ENCODE assay signal across 7 cellular contexts in the genomic region with DNA sequence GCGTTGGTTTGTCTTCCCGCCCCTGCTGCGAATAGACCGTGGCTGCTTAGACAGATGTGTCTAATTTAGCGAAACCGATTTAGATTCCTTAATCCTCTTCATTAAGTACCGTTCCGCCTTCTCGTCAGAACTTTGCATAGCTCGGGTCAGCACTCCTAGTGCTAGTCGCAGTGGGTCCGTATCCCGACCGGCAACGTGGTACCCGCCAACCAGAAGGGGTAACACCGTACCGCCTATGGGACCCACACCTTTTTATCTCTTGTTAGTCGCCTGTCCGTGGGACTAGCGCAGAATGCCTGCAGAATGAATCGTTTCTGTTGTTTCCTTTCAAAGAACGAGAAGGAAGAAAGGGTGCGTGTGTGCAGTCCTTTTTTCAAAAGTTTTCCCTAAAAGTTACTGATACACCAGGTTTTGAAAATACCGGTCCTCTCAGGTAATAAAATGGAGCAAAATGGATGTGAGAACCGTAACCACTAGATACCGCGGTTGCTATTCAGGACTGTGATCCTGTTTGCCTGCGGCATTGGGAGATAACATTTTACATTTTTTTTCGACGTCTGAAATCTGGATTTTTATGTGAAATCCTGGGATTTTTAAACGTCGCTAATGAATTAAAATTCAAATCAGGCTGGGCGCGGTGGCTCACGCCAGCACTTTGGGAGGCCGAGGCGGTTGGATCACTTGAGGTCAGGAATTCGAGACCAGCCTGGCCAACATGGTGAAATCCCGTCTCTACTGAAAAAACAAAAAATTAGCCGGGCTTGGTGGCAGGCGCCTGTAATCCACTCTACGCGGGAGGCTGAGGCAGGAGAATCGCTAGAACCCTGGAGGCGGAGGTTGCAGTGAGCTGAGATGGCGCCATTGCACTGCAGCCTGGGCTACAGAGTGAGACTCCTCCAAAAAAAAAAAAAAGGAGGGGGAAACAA. TPM values are rescaled to one million over a fixed set of nuclear protein-coding genes. Genes with fewer than 3 reads are reported as not detected.
DNase-seq lines count a peak whose midpoint lies in the region; ATAC-seq and TF ChIP-seq lines count a peak whose summit lies in the region.

No MANE protein-coding gene starts in this region.

- H3K27ac ChIP-seq in PC-9 = peak overlapping the region; percentile 95; the same call in 1 of the 2 replicates

- H3K4me3 ChIP-seq in PC-9 (peak overlapping the region; percentile 95), epithelial cell of esophagus (ENCODE audit: low read length) (peak overlapping the region; percentile 98)

- no peak for DNase-seq in PC-9
- no peak for DNase-seq in epithelial cell of esophagus (ENCODE audit: low read depth)
- no peak for DNase-seq in osteocyte (ENCODE audit: extremely low spot score, unreplicated experiment)
- DNase-seq in HPDE6-E6E7 (ENCODE audit: extremely low spot score) = no peak
- DNase-seq in NCI-H774 (lab: John Stamatoyannopoulos, UW) = no peak

- TSS peak; percentile 75 for BruUV-seq in PC-9 (replicated peaks; lab: Mats Ljungman, UMichigan)

- no peaks in the 10 kb centered on the region for H3K27me3 ChIP-seq in PC-9 (ENCODE audit: insufficient read depth, low read depth)

- H3K4me3 Mint-ChIP-seq in osteocyte (ENCODE audit: unreplicated experiment) = peak overlapping the region; percentile 96

- peaks cover 44% of the 10 kb centered on the region for H3F3A ChIP-seq in PC-9 (ENCODE audit: insufficient read depth, low read depth)

- peaks cover 41% of the 10 kb centered on the region for H3K4me1 Mint-ChIP-seq in osteocyte (ENCODE audit: unreplicated experiment)

- peak overlapping the region; percentile 92 for H2AFZ ChIP-seq in PC-9

- peaks cover 32% of the 10 kb centered on the region for H4K20me1 ChIP-seq in PC-9 (ENCODE audit: insufficient read depth)

- H3K27me3 Mint-ChIP-seq in osteocyte (ENCODE audit: unreplicated experiment) = no peaks in the 10 kb centered on the region

- peaks cover 31% of the 10 kb centered on the region for H3K36me3 ChIP-seq in PC-9 (ENCODE audit: low read depth)

- CTCF ChIA-PET in PC-9 (lab: Charles Lee) = interaction anchor here (0.5 to 1.0 kb wide), 4 partner anchors 9 to 1089 kb away, joined by 3 to 5 read pairs (median 3); no protein-coding TSS in a partner anchor

- ATAC-seq in GM18870 (IDR thresholded peaks at IDR 0.05; ENCODE audit: unreplicated experiment) (peak; percentile 44), HG02571 (IDR thresholded peaks at IDR 0.05; ENCODE audit: unreplicated experiment) (peak; percentile 21)

- H3K4me1 ChIP-seq in PC-9 (replicated peaks; ENCODE audit: insufficient read depth) = peaks cover 35% of the 10 kb centered on the region

- TF ChIP-seq CTCF in PC-9 (conservative IDR thresholded peaks at IDR 0.05) (no peak), epithelial cell of esophagus (IDR thresholded peaks at IDR 0.05; ENCODE audit: insufficient read depth, low read depth, low read length, missing control alignments) (no peak), osteocyte (IDR thresholded peaks at IDR 0.05) (no peak)

- POLR2A ChIA-PET in PC-9 (lab: Charles Lee; ENCODE audit: unreplicated experiment) = interaction anchor here (0.5 to 1.3 kb wide), 10 partner anchors 9 to 1326 kb away, joined by 3 to 9 read pairs (median 4); no protein-coding TSS in a partner anchor

- H3K9me3 Mint-ChIP-seq in osteocyte (ENCODE audit: unreplicated experiment) = no peaks in the 10 kb centered on the region

- H3K36me3 Mint-ChIP-seq in osteocyte (ENCODE audit: unreplicated experiment) = peaks cover 19% of the 10 kb centered on the region

- peak overlapping the region; percentile 99 for H3K27ac Mint-ChIP-seq in osteocyte (ENCODE audit: unreplicated experiment)

- intact Hi-C loops in PC-9 (cut with micrococcal nuclease; ENCODE audit: unreplicated experiment) = loop anchor here (1.0 to 10.0 kb wide), 4 partner anchors 15 to 763 kb away; no protein-coding TSS in a partner anchor

- peaks cover 57% of the 10 kb centered on the region for H3K79me2 ChIP-seq in PC-9 (ENCODE audit: low read depth)

- H3K9me3 ChIP-seq in PC-9 (ENCODE audit: insufficient read depth, low read depth) = no peaks in the 10 kb centered on the region

- H3K9me2 ChIP-seq in PC-9 (ENCODE audit: insufficient read depth) = no peaks in the 10 kb centered on the region

- H3K4me2 ChIP-seq in PC-9 = peak overlapping the region; percentile 97

RNA-seq across cellular contexts. Expression of a gene that starts 1.0 kb away (rescaled TPM):
- total RNA-seq in PC-9 (2021) (210 and 278 TPM in 2 replicates), osteocyte (158 and 161 TPM in 2 replicates)

RNA-seq across cellular contexts. Expression of a gene that starts 20.0 kb away (rescaled TPM):
- total RNA-seq in PC-9 (2021) (29.9 and 50.9 TPM in 2 replicates), osteocyte (50.6 and 50.8 TPM in 2 replicates)

RNA-seq across cellular contexts. Expression of a gene that starts 52.8 kb away (rescaled TPM):
- total RNA-seq in PC-9 (2021) (60.7 and 61.4 TPM in 2 replicates), osteocyte (34.7 and 38.4 TPM in 2 replicates)
